Comparison of ENCODE assay signal across 30 cellular contexts in the genomic region with DNA sequence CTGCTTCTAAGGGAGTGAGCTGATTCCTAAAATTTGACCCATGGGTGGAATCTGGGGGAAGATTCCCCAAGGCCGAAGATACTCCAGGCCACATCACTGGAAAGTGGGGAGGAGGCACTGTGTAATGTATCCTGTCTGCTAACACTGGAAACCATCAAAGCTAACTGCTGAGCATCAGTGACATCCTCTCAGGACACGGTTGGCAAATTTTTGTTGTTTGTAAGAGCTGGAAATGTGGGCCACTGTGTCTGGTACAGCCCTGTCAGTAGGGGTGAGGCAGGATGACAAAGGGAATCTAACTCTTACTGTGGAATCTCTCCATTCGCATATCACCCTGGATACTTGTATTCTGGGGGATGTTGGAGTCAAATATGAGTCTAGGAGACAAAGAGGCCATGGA. TPM values are rescaled to one million over a fixed set of nuclear protein-coding genes. Genes with fewer than 3 reads are reported as not detected.
"Had no signal": no experiment of that assay in that cellular context is flagged by ENCODE, and none has a peak within 500 bp of the region (broad histone marks: within the 10 kb centered on the region; RNA-seq: fewer than 3 reads in every experiment).

No MANE protein-coding gene starts in this region.

- H3K9me3 ChIP-seq: SJSA1 had no signal

- H3K4me3 ChIP-seq: cardiac muscle cell, SJSA1 had no signal

- FAIRE-seq: RCC 7860, TTC549 had no signal

- H3K36me3 ChIP-seq: brain microvascular endothelial cell, cardiac muscle cell, SJSA1 had no signal

- H3K4me1 Mint-ChIP-seq: activated naive CD8-positive, alpha-beta T cell treated with anti-CD3 and anti-CD28 coated beads, Interleukin-2, amount 50 U/mL, for 24 hours had no signal

- H3K4me3 Mint-ChIP-seq: activated CD4-positive, alpha-beta T cell treated with anti-CD3 and anti-CD28 coated beads, Interleukin-2, amount 10 ng/mL, durations not matched to agents 24 days and 14 days; activated CD8-positive, alpha-beta memory T cell treated with anti-CD3 and anti-CD28 coated beads, Interleukin-2, amount 10 ng/mL, durations not matched to agents 7 days and 5 days; activated naive CD8-positive, alpha-beta T cell treated with anti-CD3 and anti-CD28 coated beads, Interleukin-2, amount 50 U/mL, for 24 hours; activated T-cell treated with anti-CD3 and anti-CD28 coated beads, Interleukin-2, amount 50 U/mL, for 24 hours; T-helper 17 cell had no signal

- H3K36me3 Mint-ChIP-seq: activated CD8-positive, alpha-beta memory T cell treated with anti-CD3 and anti-CD28 coated beads, Interleukin-2, amount 10 ng/mL, durations not matched to agents 7 days and 5 days; activated naive CD4-positive, alpha-beta T cell treated with anti-CD3 and anti-CD28 coated beads, Interleukin-2, amount 50 U/mL, for 72 hours had no signal

- H3K27ac Mint-ChIP-seq: activated B cell treated with CpG ODN at 0.5 μM for 24 hours; activated CD4-positive, alpha-beta T cell treated with anti-CD3 and anti-CD28 coated beads, Interleukin-2, amount 10 ng/mL, durations not matched to agents 24 days and 14 days; activated CD8-positive, alpha-beta memory T cell treated with anti-CD3 and anti-CD28 coated beads, Interleukin-2, amount 10 ng/mL, durations not matched to agents 7 days and 5 days; activated naive CD8-positive, alpha-beta T cell treated with anti-CD3 and anti-CD28 coated beads, Interleukin-2, amount 50 U/mL, for 24 hours; activated T-cell treated with anti-CD3 and anti-CD28 coated beads, Interleukin-2, amount 50 U/mL, for 24 hours; T-helper 17 cell had no signal

- ATAC-seq: activated CD8-positive, alpha-beta memory T cell treated with anti-CD3 and anti-CD28 coated beads, Interleukin-2, amount 10 ng/mL, durations not matched to agents 7 days and 5 days; activated naive CD4-positive, alpha-beta T cell treated with anti-CD3 and anti-CD28 coated beads, Interleukin-2, amount 50 U/mL, for 72 hours; activated naive CD8-positive, alpha-beta T cell treated with anti-CD3 and anti-CD28 coated beads, Interleukin-2, amount 50 U/mL, for 24 hours; PC-3; T-helper 17 cell had no signal

- H3K9me3 Mint-ChIP-seq: activated B cell treated with CpG ODN at 0.5 μM for 24 hours; activated CD4-positive, alpha-beta T cell treated with anti-CD3 and anti-CD28 coated beads, Interleukin-2, amount 10 ng/mL, durations not matched to agents 24 days and 14 days; activated naive CD4-positive, alpha-beta T cell treated with anti-CD3 and anti-CD28 coated beads, Interleukin-2, amount 50 U/mL, for 72 hours; activated naive CD8-positive, alpha-beta T cell treated with anti-CD3 and anti-CD28 coated beads, Interleukin-2, amount 50 U/mL, for 24 hours; activated T-cell treated with anti-CD3 and anti-CD28 coated beads, Interleukin-2, amount 50 U/mL, for 24 hours had no signal

- H3K27ac ChIP-seq: brain microvascular endothelial cell, cardiac muscle cell, SJSA1 had no signal

- DNase-seq: activated B cell treated with CpG ODN at 0.5 μM for 24 hours; activated CD4-positive, alpha-beta T cell treated with anti-CD3 and anti-CD28 coated beads for 1 hour; activated CD4-positive, alpha-beta T cell treated with anti-CD3 and anti-CD28 coated beads, Interleukin-2, amount 10 ng/mL, durations not matched to agents 24 days and 14 days; activated CD4-positive, alpha-beta T cell treated with anti-CD3 and anti-CD28 coated beads, Interleukin-2, amount 50 U/mL, for 48 hours; activated CD8-positive, alpha-beta memory T cell treated with anti-CD3 and anti-CD28 coated beads, Interleukin-2, amount 10 ng/mL, durations not matched to agents 7 days and 5 days; activated effector memory CD4-positive, alpha-beta T cell treated with anti-CD3 and anti-CD28 coated beads, Interleukin-2, amount 50 U/mL, for 16 hours; activated naive CD4-positive, alpha-beta T cell treated with Interleukin-2 at 50 U/mL for 16 hours; activated naive CD8-positive, alpha-beta T cell treated with anti-CD3 and anti-CD28 coated beads, Interleukin-2, amount 50 U/mL, for 24 hours; activated T-cell treated with anti-CD3 and anti-CD28 coated beads, Interleukin-2, amount 50 U/mL, for 24 hours; amygdala; brain microvascular endothelial cell; NCI-H1092; NCI-H1417; NCI-H1930; NCI-H2171; NCI-H2227 treated with DMSO at 0.1 percent for 48 hours; NCI-H526 treated with DMSO at 0.1 percent for 48 hours; NCI-H82; PC-3; SHP77; T-helper 17 cell; T-helper 9 cell had no signal

- H3K4me1 ChIP-seq: SJSA1 had no signal

RNA-seq across cellular contexts. Expression of gene CLPSL2, which starts 17.0 kb away (rescaled TPM):
- total RNA-seq: activated B cell treated with CpG ODN at 0.5 μM for 24 hours; activated CD4-positive, alpha-beta T cell treated with anti-CD3 and anti-CD28 coated beads, Interleukin-2, amount 10 ng/mL, durations not matched to agents 24 days and 14 days; activated CD8-positive, alpha-beta memory T cell treated with anti-CD3 and anti-CD28 coated beads, Interleukin-2, amount 10 ng/mL, durations not matched to agents 7 days and 5 days; cardiac muscle cell; LHCN-M2; M059J; NCI-H460; PC-3; SJSA1; T-helper 17 cell had no signal

RNA-seq across cellular contexts. Expression of gene CLPSL1, which starts 21.4 kb away (rescaled TPM):
- total RNA-seq: activated B cell treated with CpG ODN at 0.5 μM for 24 hours; activated CD4-positive, alpha-beta T cell treated with anti-CD3 and anti-CD28 coated beads, Interleukin-2, amount 10 ng/mL, durations not matched to agents 24 days and 14 days; activated CD8-positive, alpha-beta memory T cell treated with anti-CD3 and anti-CD28 coated beads, Interleukin-2, amount 10 ng/mL, durations not matched to agents 7 days and 5 days; activated naive CD4-positive, alpha-beta T cell treated with anti-CD3 and anti-CD28 coated beads, Interleukin-2, amount 50 U/mL, for 72 hours; cardiac muscle cell; LHCN-M2; M059J; NCI-H460; PC-3; SJSA1; T-helper 17 cell had no signal
- polyA plus RNA-seq: cardiac muscle cell had no signal

RNA-seq across cellular contexts. Expression of gene ARMC12, which starts 22.6 kb away (rescaled TPM):
- total RNA-seq: PC-3, SJSA1 had no signal

RNA-seq across cellular contexts. Expression of gene CLPS, which starts 37.7 kb away (rescaled TPM):
- total RNA-seq: activated B cell treated with CpG ODN at 0.5 μM for 24 hours; activated CD4-positive, alpha-beta T cell treated with anti-CD3 and anti-CD28 coated beads, Interleukin-2, amount 10 ng/mL, durations not matched to agents 24 days and 14 days; activated CD8-positive, alpha-beta memory T cell treated with anti-CD3 and anti-CD28 coated beads, Interleukin-2, amount 10 ng/mL, durations not matched to agents 7 days and 5 days; activated naive CD4-positive, alpha-beta T cell treated with anti-CD3 and anti-CD28 coated beads, Interleukin-2, amount 50 U/mL, for 72 hours; cardiac muscle cell; LHCN-M2; M059J; NCI-H460; PC-3; SJSA1; T-helper 17 cell had no signal
- polyA plus RNA-seq: cardiac muscle cell had no signal

RNA-seq across cellular contexts. Expression of gene LHFPL5, which starts 45.8 kb away (rescaled TPM):
- total RNA-seq: activated B cell treated with CpG ODN at 0.5 μM for 24 hours; activated CD4-positive, alpha-beta T cell treated with anti-CD3 and anti-CD28 coated beads, Interleukin-2, amount 10 ng/mL, durations not matched to agents 24 days and 14 days; activated CD8-positive, alpha-beta memory T cell treated with anti-CD3 and anti-CD28 coated beads, Interleukin-2, amount 10 ng/mL, durations not matched to agents 7 days and 5 days; activated naive CD4-positive, alpha-beta T cell treated with anti-CD3 and anti-CD28 coated beads, Interleukin-2, amount 50 U/mL, for 72 hours; cardiac muscle cell; M059J; NCI-H460; PC-3; SJSA1; T-helper 17 cell had no signal
- polyA plus RNA-seq: cardiac muscle cell had no signal
